In genomic region chr2:98769784-98770183, GRCh38 we compare ENCODE assay signal across 8 cellular contexts. TPM values are rescaled to one million over a fixed set of nuclear protein-coding genes. Genes with fewer than 3 reads are reported as not detected.
A peak's percentile ranks its signal among the peaks of the same experiment; 100 is the strongest.
DNase-seq lines count a peak whose midpoint lies in the region; ATAC-seq, FAIRE-seq and TF ChIP-seq lines count a peak whose summit lies in the region.

No MANE protein-coding gene starts in this region.

- H3K27me3 ChIP-seq in keratinocyte (ENCODE audit: control insufficient read depth, extremely low read depth, insufficient read depth, low read length) (no peaks in the 10 kb centered on the region), aorta (ENCODE audit: control insufficient read depth in 1 of 2, insufficient read depth in 2 of 2, low read length in 1 of 2) (no peaks in the 10 kb centered on the region)

- no peaks in the 10 kb centered on the region for H3K79me2 ChIP-seq in keratinocyte (ENCODE audit: control insufficient read depth, insufficient read depth, low read length)

- H3K27ac ChIP-seq in VCaP (peak overlapping the region; percentile 74), keratinocyte (ENCODE audit: control insufficient read depth, insufficient read depth, low read length) (no peak overlapping the region), aorta (ENCODE audit: low read depth in 1 of 2, low read length in 2 of 2) (no peak overlapping the region)

- in situ Hi-C loops in GM13976 (cut with MboI; ENCODE audit: low sequenced_read_pairs, unreplicated experiment), result no loop called here

- no peaks in the 10 kb centered on the region for H3K4me1 ChIP-seq in keratinocyte (ENCODE audit: control insufficient read depth, extremely low read depth, insufficient read depth, low read length)
- no peaks in the 10 kb centered on the region for H3K4me1 ChIP-seq in aorta (ENCODE audit: control insufficient read depth in 1 of 2, insufficient read depth in 2 of 2, low read length in 2 of 2)

- H3K9me3 ChIP-seq in keratinocyte (ENCODE audit: control insufficient read depth, low read depth, low read length) (no peaks in the 10 kb centered on the region), aorta (ENCODE audit: control insufficient read depth, low read length) (no peaks in the 10 kb centered on the region)

- H3K4me2 ChIP-seq in keratinocyte (ENCODE audit: control insufficient read depth, extremely low read depth, insufficient read depth, low read depth, low read length), result peak overlapping the region; percentile 24

- dilution Hi-C loops in keratinocyte (cut with MboI; ENCODE audit: extremely low pct_ligation_motif_present, low sequenced_read_pairs), result no loop called here

- WGBS in aorta, 2 donors, result 94 to 96% methylated on average over 14 of the region's 14 CpGs

- no peak for ATAC-seq in aorta (ENCODE audit: low FRiP score)

- H3K4me3 ChIP-seq in keratinocyte (ENCODE audit: control insufficient read depth in 2 of 3, extremely low read depth in 1 of 3, insufficient read depth in 2 of 3, low read depth in 1 of 3, low read length in 3 of 3) (no peak overlapping the region), aorta (ENCODE audit: low read length in 2 of 2) (no peak overlapping the region)

- no peak for FAIRE-seq in keratinocyte (lab: Jason Lieb, UNC)

- intact Hi-C loops in aorta (cut with DNase I), result loop anchor here in 1 of 2 donors (5.0 kb wide), 1 partner anchor 38 kb away; no protein-coding TSS in a partner anchor

- DNase-seq in COR-L47 (lab: John Stamatoyannopoulos, UW) (peak; percentile 94), NCI-H187 treated with DMSO at 0.1 percent for 48 hours (lab: John Stamatoyannopoulos, UW) (peak; percentile 82), keratinocyte (ENCODE audit: low read depth, low spot score) (no peak), GM13976 (ENCODE audit: low spot score) (no peak), HPDE6-E6E7 (ENCODE audit: extremely low spot score) (no peak), aorta (no peak), ureter (ENCODE audit: low spot score) (no peak)

- H4K20me1 ChIP-seq in keratinocyte (ENCODE audit: control insufficient read depth, extremely low read depth, insufficient read depth, low read length), result no peaks in the 10 kb centered on the region

- no peak overlapping the region for H3K9ac ChIP-seq in keratinocyte (ENCODE audit: control insufficient read depth, extremely low read depth, insufficient read depth, low read length)

- TF ChIP-seq CTCF in VCaP (conservative IDR thresholded peaks at IDR 0.05), result no peak
- TF ChIP-seq CTCF in keratinocyte (optimal IDR thresholded peaks at IDR 0.05 in 1 of 3, IDR thresholded peaks at IDR 0.05 in 1 of 3, conservative IDR thresholded peaks at IDR 0.05 in 1 of 3; ENCODE audit: extremely low read depth in 1 of 3, insufficient read depth in 2 of 3, low read length in 3 of 3), result no peak
- TF ChIP-seq CTCF in GM13976 (IDR thresholded peaks at IDR 0.05; ENCODE audit: borderline replicate concordance, control extremely low read depth, extremely low read depth, insufficient read depth, missing control alignments), result no peak

- no peak overlapping the region for H2AFZ ChIP-seq in keratinocyte (ENCODE audit: control insufficient read depth, low read length)

- no peaks in the 10 kb centered on the region for H3K9me1 ChIP-seq in keratinocyte (ENCODE audit: control insufficient read depth, extremely low read depth, insufficient read depth, low read length)

- no peaks in the 10 kb centered on the region for H3K36me3 ChIP-seq in keratinocyte (ENCODE audit: control insufficient read depth in 2 of 2, extremely low read depth in 1 of 2, insufficient read depth in 2 of 2, low read length in 2 of 2)
- no peaks in the 10 kb centered on the region for H3K36me3 ChIP-seq in aorta (ENCODE audit: control insufficient read depth in 1 of 2, insufficient read depth in 2 of 2, low read length in 1 of 2)

RNA-seq across cellular contexts. Expression of gene MGAT4A, which starts 38.9 kb away (rescaled TPM):
- 0.17 to 0.81 TPM (median 0.27 TPM) in 3 replicates for polyA plus RNA-seq in keratinocyte
- polyA plus RNA-seq in keratinocyte (2011; ENCODE audit: low read depth), result 2.5 TPM
- 0.12 and 1.1 TPM in 2 replicates for polyA plus RNA-seq in keratinocyte (2011; cell fraction: cytosol; rRNA removed)
- polyA plus RNA-seq in keratinocyte (2011; cell fraction: nucleus; rRNA removed), result 0.23 and 0.67 TPM in 2 replicates
- 0.22 and 1.7 TPM in 2 replicates for polyA plus RNA-seq in keratinocyte (2012; ENCODE audit: low replicate concordance)
- polyA minus RNA-seq in keratinocyte, result 0.10 to 0.74 TPM (median 0.40 TPM) in 3 replicates
- polyA minus RNA-seq in keratinocyte (2011; cell fraction: cytosol; rRNA and poly(A)+ RNA removed), result 0.38 TPM
- polyA minus RNA-seq in keratinocyte (2011; cell fraction: nucleus; rRNA and poly(A)+ RNA removed), result 0.32 and 0.54 TPM in 2 replicates
- 10 to 100 TPM; 41.0 to 65.8 TPM for total RNA-seq in aorta
- polyA plus RNA-seq in aorta, result 10 to 100 TPM in 1 of 2 donors, 1 to 10 TPM in 1; 4.9 to 18.4 TPM
- 63.8 TPM for total RNA-seq in ureter

Comparison
In these comparisons a context has a peak if more than half of its experiments do, and no peak if none do; other contexts are left out.
1. DNase-seq: peak in COR-L47 (single experiment) and NCI-H187 treated with DMSO at 0.1 percent for 48 hours (single experiment); none in keratinocyte (single experiment), GM13976 (single experiment), HPDE6-E6E7 (single experiment), aorta (0 of 2) and ureter (single experiment).